Comparison of ENCODE assay signal across 26 cellular contexts in genomic region chr1:52145137-52145536, GRCh38. TPM values are rescaled to one million over a fixed set of nuclear protein-coding genes. Genes with fewer than 3 reads are reported as not detected.
DNase-seq lines count a peak whose midpoint lies in the region; ATAC-seq, FAIRE-seq and TF ChIP-seq lines count a peak whose summit lies in the region.
"Had no signal": no experiment of that assay in that cellular context is flagged by ENCODE, and none has a peak within 500 bp of the region (broad histone marks: within the 10 kb centered on the region; RNA-seq: fewer than 3 reads in every experiment).

No MANE protein-coding gene starts in this region.

- no peaks in the 10 kb centered on the region for H3K36me3 Mint-ChIP-seq in CD4-positive, CD25-positive, alpha-beta regulatory T cell
- H3K36me3 Mint-ChIP-seq in stimulated activated memory B cell treated with anti-CD40 and anti-IgM and Interleukin-4, amounts not matched to agents 10 μg/mL and 1 μg/mL and 100 μg/mL, for 72 hours: no peaks in the 10 kb centered on the region
- H3K36me3 Mint-ChIP-seq in naive thymus-derived CD8-positive, alpha-beta T cell: peaks cover 0 to 2% (median 0%) of the 10 kb centered on the region in 3 donors

- no peak overlapping the region for H3K4me3 ChIP-seq in CD4-positive, CD25-positive, alpha-beta regulatory T cell (ENCODE audit: low read depth, low read length)
- H3K4me3 ChIP-seq in DND-41 (ENCODE audit: low read depth in 1 of 2, low read length in 2 of 2) (peak overlapping the region in 1 of 2 experiments; percentile 2; a peak in 1 of 4 replicates), K562 (no peak overlapping the region)
- H3K4me3 ChIP-seq: PC-9, prostate gland, sigmoid colon, upper lobe of right lung had no signal

- H3K4me3 Mint-ChIP-seq in CD4-positive, CD25-positive, alpha-beta regulatory T cell: peak overlapping the region in 3 of 4 donors; percentile 1 to 21 (median 8)
- no peak overlapping the region for H3K4me3 Mint-ChIP-seq in stimulated activated memory B cell treated with anti-CD40 and anti-IgM and Interleukin-4, amounts not matched to agents 10 μg/mL and 1 μg/mL and 100 μg/mL, for 72 hours
- H3K4me3 Mint-ChIP-seq in naive thymus-derived CD8-positive, alpha-beta T cell: peak overlapping the region in 1 of 10 donors; percentile 1
- H3K4me3 Mint-ChIP-seq in stimulated activated naive CD8-positive, alpha-beta T cell treated with anti-CD3 and anti-CD28 coated beads, Interleukin-15, amount 100 ng/mL, for 72 hours: no peak overlapping the region
- H3K4me3 Mint-ChIP-seq: T-helper 1 cell treated with Interleukin-12 subunit alpha and Interleukin-12 subunit beta and Interleukin-4 antibody, amounts not matched to agents 30 μg/mL and 1 μg/mL, for 36 hours had no signal

- in situ Hi-C loops in K562 (cut with MboI): loop anchor here (25.0 kb wide), 1 partner anchor 542 kb away; the partner anchor contains the start of gene COA7

- no peak for TF ChIP-seq POLR2A in K562 (conservative IDR thresholded peaks at IDR 0.05)

- DNase-seq in CD4-positive, CD25-positive, alpha-beta regulatory T cell: no peak
- DNase-seq in DND-41 (no peak), K562 (ENCODE audit: extremely low read depth in 1 of 4, low spot score in 3 of 4) (no peak), left kidney (ENCODE audit: low read depth, low spot score) (peak; percentile 12)
- DNase-seq in naive thymus-derived CD8-positive, alpha-beta T cell: no peak
- DNase-seq in stimulated activated naive CD8-positive, alpha-beta T cell treated with anti-CD3 and anti-CD28 coated beads, Interleukin-15, amount 100 ng/mL, for 72 hours: no peak
- DNase-seq: activated CD4-positive, alpha-beta T cell treated with anti-CD3 and anti-CD28 coated beads, Interleukin-2, amount 50 U/mL, for 4 hours; activated naive CD4-positive, alpha-beta T cell; activated T-cell treated with anti-CD3 and anti-CD28 coated beads, Interleukin-2, amount 50 U/mL, for 72 hours; amniotic stem cell; dorsolateral prefrontal cortex; GDM1; hippocampal formation; left cardiac atrium; NCI-H510A treated with DMSO at 0.1 percent for 48 hours; nucleus accumbens; PC-9; sigmoid colon; SK-N-SH; stimulated activated CD4-positive, alpha-beta T cell treated with anti-CD3 and anti-CD28 coated beads, Interleukin-4, amount 100 ng/mL, for 1 hour; upper lobe of right lung had no signal

- intact Hi-C loops in K562 (cut with micrococcal nuclease): no loop called here

- TF ChIP-seq CTCF in DND-41 (IDR thresholded peaks at IDR 0.05; ENCODE audit: borderline replicate concordance, extremely low read depth, low read length, poor library complexity, severe bottlenecking) (no peak), K562 (IDR thresholded peaks at IDR 0.05 in 2 of 3, conservative IDR thresholded peaks at IDR 0.05 in 1 of 3; ENCODE audit: insufficient read depth in 2 of 3, low read depth in 1 of 3, low read length in 3 of 3) (no peak)

- H3K4me1 Mint-ChIP-seq in CD4-positive, CD25-positive, alpha-beta regulatory T cell: peaks cover 0 to 31% (median 19%) of the 10 kb centered on the region in 4 donors
- H3K4me1 Mint-ChIP-seq in stimulated activated memory B cell treated with anti-CD40 and anti-IgM and Interleukin-4, amounts not matched to agents 10 μg/mL and 1 μg/mL and 100 μg/mL, for 72 hours: peaks cover 22% of the 10 kb centered on the region
- H3K4me1 Mint-ChIP-seq in naive thymus-derived CD8-positive, alpha-beta T cell: peaks cover 18 to 38% (median 32%) of the 10 kb centered on the region in 4 donors
- H3K4me1 Mint-ChIP-seq in stimulated activated naive CD8-positive, alpha-beta T cell treated with anti-CD3 and anti-CD28 coated beads, Interleukin-15, amount 100 ng/mL, for 72 hours: peaks cover 30% of the 10 kb centered on the region

- CTCF ChIA-PET in K562 (lab: Yijun Ruan, JAX; ENCODE audit: low intra/inter-chr PET ratio): no interaction called here

- H3K9ac ChIP-seq in DND-41 (ENCODE audit: low read depth, low read length) (no peak overlapping the region; the same call in 1 of the 2 replicates), K562 (ENCODE audit: insufficient read depth in 1 of 2, low read depth in 2 of 2, low read length in 2 of 2) (no peak overlapping the region)
- H3K9ac ChIP-seq: SK-N-SH had no signal

- no peak for TF ChIP-seq RAD21 in K562 (CRISPR knock-in tag; conservative IDR thresholded peaks at IDR 0.05 in 1 of 2, IDR thresholded peaks at IDR 0.05 in 1 of 2)

- H2AFZ ChIP-seq in DND-41 (ENCODE audit: low read depth, low read length) (no peak overlapping the region), K562 (ENCODE audit: low read depth, low read length) (no peak overlapping the region)
- H2AFZ ChIP-seq: PC-9 had no signal

- TF ChIP-seq EP300 in K562 (IDR thresholded peaks at IDR 0.05; ENCODE audit: low read length): no peak

- no peaks in the 10 kb centered on the region for H3K36me3 ChIP-seq in CD4-positive, CD25-positive, alpha-beta regulatory T cell (ENCODE audit: control insufficient read depth, insufficient read depth, low read length)
- H3K36me3 ChIP-seq in DND-41 (ENCODE audit: insufficient read depth, low read length) (no peaks in the 10 kb centered on the region; the same call in 1 of the 2 replicates), K562 (ENCODE audit: control insufficient read depth, insufficient read depth, low read length) (no peaks in the 10 kb centered on the region)
- H3K36me3 ChIP-seq: prostate gland, sigmoid colon, upper lobe of right lung had no signal

- POLR2A ChIA-PET in K562 (lab: Yijun Ruan, JAX): interaction anchor here (0.6 to 1.5 kb wide), 4 partner anchors 9 to 258 kb away, joined by 3 to 4 read pairs (median 4); no protein-coding TSS in a partner anchor
- POLR2A ChIA-PET in naive thymus-derived CD8-positive, alpha-beta T cell (lab: Charles Lee): no interaction called here

- H3K79me2 ChIP-seq in DND-41 (ENCODE audit: insufficient read depth, low read length): peaks cover 87% of the 10 kb centered on the region
- H3K79me2 ChIP-seq in K562 (ENCODE audit: control insufficient read depth, insufficient read depth, low read length): peaks cover 43% of the 10 kb centered on the region

- H3K27me3 Mint-ChIP-seq in CD4-positive, CD25-positive, alpha-beta regulatory T cell: peaks cover 41% of the 10 kb centered on the region
- H3K27me3 Mint-ChIP-seq in stimulated activated memory B cell treated with anti-CD40 and anti-IgM and Interleukin-4, amounts not matched to agents 10 μg/mL and 1 μg/mL and 100 μg/mL, for 72 hours: peaks cover 13% of the 10 kb centered on the region
- peaks cover 0 to 15% (median 0%) of the 10 kb centered on the region in 5 donors for H3K27me3 Mint-ChIP-seq in naive thymus-derived CD8-positive, alpha-beta T cell
- no peaks in the 10 kb centered on the region for H3K27me3 Mint-ChIP-seq in stimulated activated naive CD8-positive, alpha-beta T cell treated with anti-CD3 and anti-CD28 coated beads, Interleukin-15, amount 100 ng/mL, for 72 hours

- peaks cover 24% of the 10 kb centered on the region for H3K27me3 ChIP-seq in CD4-positive, CD25-positive, alpha-beta regulatory T cell (ENCODE audit: control insufficient read depth, insufficient read depth, low read length)
- H3K27me3 ChIP-seq in DND-41 (ENCODE audit: insufficient read depth, low read length, poor library complexity) (no peaks in the 10 kb centered on the region), K562 (ENCODE audit: control insufficient read depth in 2 of 2, insufficient read depth in 2 of 2, low read length in 2 of 2) (no peaks in the 10 kb centered on the region)
- H3K27me3 ChIP-seq: dorsolateral prefrontal cortex, sigmoid colon, upper lobe of right lung had no signal

- H3K9me1 ChIP-seq in K562 (ENCODE audit: control insufficient read depth, insufficient read depth, low read length): no peaks in the 10 kb centered on the region

- FAIRE-seq in K562 (lab: Jason Lieb, UNC): no peak

- H3K27ac ChIP-seq in CD4-positive, CD25-positive, alpha-beta regulatory T cell (ENCODE audit: insufficient read depth, low read length, poor library complexity, severe bottlenecking): no peak overlapping the region
- H3K27ac ChIP-seq in DND-41 (ENCODE audit: low read length) (no peak overlapping the region), K562 (ENCODE audit: extremely low read depth, low read depth, low read length) (no peak overlapping the region)
- H3K27ac ChIP-seq: dorsolateral prefrontal cortex, PC-9, prostate gland, upper lobe of right lung had no signal

- 24% methylated on average over 2 of the region's 2 CpGs for WGBS in K562 (ENCODE audit: insufficient coverage, low coverage, missing lambda C conversion rate)

- H3K4me2 ChIP-seq in DND-41 (ENCODE audit: insufficient read depth, low read length): peak overlapping the region; percentile 83
- no peak overlapping the region for H3K4me2 ChIP-seq in K562 (ENCODE audit: insufficient read depth, low read length)
- H3K4me2 ChIP-seq: PC-9, SK-N-SH had no signal

- H4K20me1 ChIP-seq in DND-41 (ENCODE audit: insufficient read depth, low read length) (peaks cover 13% of the 10 kb centered on the region; the same call in 1 of the 2 replicates), K562 (replicated peaks; ENCODE audit: control insufficient read depth, insufficient read depth, low read length) (no peaks in the 10 kb centered on the region; the same call in 1 of the 2 replicates)

- peaks cover 14% of the 10 kb centered on the region for H3K4me1 ChIP-seq in CD4-positive, CD25-positive, alpha-beta regulatory T cell (ENCODE audit: control insufficient read depth, insufficient read depth, low read length, poor library complexity, severe bottlenecking)
- H3K4me1 ChIP-seq in DND-41 (ENCODE audit: insufficient read depth, low read length) (peaks cover 45% of the 10 kb centered on the region), K562 (replicated peaks in 1 of 2; ENCODE audit: control insufficient read depth in 2 of 2, insufficient read depth in 2 of 2, low read length in 2 of 2) (peaks cover 19 to 22% of the 10 kb centered on the region in 2 experiments)
- H3K4me1 ChIP-seq: prostate gland had no signal

- no peaks in the 10 kb centered on the region for H3K9me3 ChIP-seq in CD4-positive, CD25-positive, alpha-beta regulatory T cell (ENCODE audit: control insufficient read depth in 2 of 2, low read length in 2 of 2)
- no peaks in the 10 kb centered on the region for H3K9me3 ChIP-seq in DND-41 (ENCODE audit: insufficient read depth, low read length, severe bottlenecking)
- no peaks in the 10 kb centered on the region for H3K9me3 ChIP-seq in K562 (replicated peaks; ENCODE audit: control insufficient read depth, insufficient read depth, low read depth, low read length)
- H3K9me3 ChIP-seq: prostate gland, sigmoid colon, SK-N-SH, upper lobe of right lung had no signal

- H3K27ac Mint-ChIP-seq in CD4-positive, CD25-positive, alpha-beta regulatory T cell: no peak overlapping the region
- H3K27ac Mint-ChIP-seq in stimulated activated memory B cell treated with anti-CD40 and anti-IgM and Interleukin-4, amounts not matched to agents 10 μg/mL and 1 μg/mL and 100 μg/mL, for 72 hours: no peak overlapping the region
- peak overlapping the region in 1 of 10 donors; percentile 6 for H3K27ac Mint-ChIP-seq in naive thymus-derived CD8-positive, alpha-beta T cell
- H3K27ac Mint-ChIP-seq in stimulated activated naive CD8-positive, alpha-beta T cell treated with anti-CD3 and anti-CD28 coated beads, Interleukin-15, amount 100 ng/mL, for 72 hours: peak overlapping the region in 1 of 2 donors; percentile 73
- H3K27ac Mint-ChIP-seq: activated T-cell treated with anti-CD3 and anti-CD28 coated beads, Interleukin-2, amount 50 U/mL, for 72 hours; T-helper 1 cell treated with Interleukin-12 subunit alpha and Interleukin-12 subunit beta and Interleukin-4 antibody, amounts not matched to agents 30 μg/mL and 1 μg/mL, for 36 hours had no signal

- no peaks in the 10 kb centered on the region for H3K9me3 Mint-ChIP-seq in CD4-positive, CD25-positive, alpha-beta regulatory T cell
- no peaks in the 10 kb centered on the region for H3K9me3 Mint-ChIP-seq in stimulated activated memory B cell treated with anti-CD40 and anti-IgM and Interleukin-4, amounts not matched to agents 10 μg/mL and 1 μg/mL and 100 μg/mL, for 72 hours
- no peaks in the 10 kb centered on the region for H3K9me3 Mint-ChIP-seq in naive thymus-derived CD8-positive, alpha-beta T cell
- H3K9me3 Mint-ChIP-seq in stimulated activated naive CD8-positive, alpha-beta T cell treated with anti-CD3 and anti-CD28 coated beads, Interleukin-15, amount 100 ng/mL, for 72 hours: no peaks in the 10 kb centered on the region
- H3K9me3 Mint-ChIP-seq: activated T-cell treated with anti-CD3 and anti-CD28 coated beads, Interleukin-2, amount 50 U/mL, for 72 hours; T-helper 1 cell treated with Interleukin-12 subunit alpha and Interleukin-12 subunit beta and Interleukin-4 antibody, amounts not matched to agents 30 μg/mL and 1 μg/mL, for 36 hours had no signal

- BruUV-seq in K562 (replicated peaks; lab: Mats Ljungman, UMichigan): no TSS peak

- ATAC-seq in CD4-positive, CD25-positive, alpha-beta regulatory T cell (ENCODE audit: low read depth in 2 of 2): no peak
- ATAC-seq in DND-41 (ENCODE audit: insufficient read depth, low read depth) (no peak), K562 (no peak), HG03378 (IDR thresholded peaks at IDR 0.05; ENCODE audit: unreplicated experiment) (no peak)
- no peak for ATAC-seq in stimulated activated memory B cell treated with anti-CD40 and anti-IgM and Interleukin-4, amounts not matched to agents 10 μg/mL and 1 μg/mL and 100 μg/mL, for 72 hours
- ATAC-seq in naive thymus-derived CD8-positive, alpha-beta T cell: no peak
- ATAC-seq in stimulated activated naive CD8-positive, alpha-beta T cell treated with anti-CD3 and anti-CD28 coated beads, Interleukin-15, amount 100 ng/mL, for 72 hours: no peak
- ATAC-seq: activated T-cell treated with anti-CD3 and anti-CD28 coated beads, Interleukin-2, amount 50 U/mL, for 72 hours; HCT116; left cardiac atrium; upper lobe of right lung had no signal

RNA-seq across cellular contexts. Expression of gene ZFYVE9, which starts 3.2 kb away (rescaled TPM):
- 1.6 TPM for total RNA-seq in CD4-positive, CD25-positive, alpha-beta regulatory T cell
- polyA plus RNA-seq in CD4-positive, CD25-positive, alpha-beta regulatory T cell: 1 to 10 TPM in 1 of 4 donors, under 1 TPM in 3; 0.26 to 1.4 (median 0.70) TPM
- total RNA-seq in K562 (2011; cell fraction: chromatin; rRNA removed; ENCODE audit: low replicate concordance): 23.9 and 94.4 TPM in 2 replicates
- 13.2 and 17.4 TPM in 2 replicates for total RNA-seq in K562 (2011; cell fraction: nucleolus; rRNA removed)
- 24.4 and 24.5 TPM in 2 replicates for total RNA-seq in K562 (2011; cell fraction: nucleoplasm; rRNA removed)
- total RNA-seq in K562 (2014; rRNA removed) (8.9 and 9.4 TPM in 2 replicates), K562 (2014; rRNA removed; fragmentation: Illumina TruSeq; extraction: Trizol) (14.4 and 16.7 TPM in 2 replicates), K562 (2015; rRNA removed; fragmentation: Illumina TruSeq; extraction: Trizol) (11.9 and 13.2 TPM in 2 replicates), K562 (2021) (9.0 and 10.2 TPM in 2 replicates)
- polyA plus RNA-seq in K562 (2011; rRNA removed) (8.1 and 9.1 TPM in 2 replicates), K562 (2014; fragmentation: Illumina TruSeq; extraction: Trizol) (8.1 and 8.4 TPM in 2 replicates), K562 (2014; fragmentation: Nextera tagmentation; extraction: Ambion mirVana) (under 1 TPM; 0.52 to 0.84 TPM), K562 (2014; rRNA removed) (5.0 and 5.4 TPM in 2 replicates)
- polyA plus RNA-seq in K562 (2011; cell fraction: cytosol; rRNA removed): 2.1 and 4.4 TPM in 2 replicates
- polyA plus RNA-seq in K562 (2011; cell fraction: nucleus; rRNA removed): 5.3 and 7.1 TPM in 2 replicates
- polyA plus RNA-seq in K562 (2012): 5.6 and 5.7 TPM in 2 replicates
- 31.4 and 41.7 TPM in 2 replicates for polyA minus RNA-seq in K562 (2011; rRNA and poly(A)+ RNA removed)
- polyA minus RNA-seq in K562 (2011; cell fraction: cytosol; rRNA and poly(A)+ RNA removed): 8.6 and 13.1 TPM in 2 replicates
- polyA minus RNA-seq in K562 (2011; cell fraction: nucleus; rRNA and poly(A)+ RNA removed): 15.1 and 38.3 TPM in 2 replicates
- 10 to 100 TPM; 12.8 to 14.7 TPM for total RNA-seq in naive thymus-derived CD8-positive, alpha-beta T cell
- polyA plus RNA-seq in naive thymus-derived CD8-positive, alpha-beta T cell: 1 to 10 TPM; 1.5 to 4.3 (median 2.9) TPM

Comparison
In these comparisons a context has a peak if more than half of its experiments do, and no peak if none do; other contexts are left out.
1. H3K4me3 Mint-ChIP-seq: peak in CD4-positive, CD25-positive, alpha-beta regulatory T cell (3 of 4); none in stimulated activated memory B cell treated with anti-CD40 and anti-IgM and Interleukin-4, amounts not matched to agents 10 μg/mL and 1 μg/mL and 100 μg/mL, for 72 hours (single experiment) and stimulated activated naive CD8-positive, alpha-beta T cell treated with anti-CD3 and anti-CD28 coated beads, Interleukin-15, amount 100 ng/mL, for 72 hours (0 of 2).